ENCODE assay signal across 11 cellular contexts in genomic region chr6:2028457-2029038, GRCh38.
DNase-seq lines count a peak whose midpoint lies in the region; ATAC-seq, FAIRE-seq and TF ChIP-seq lines count a peak whose summit lies in the region.
"Had no signal": no experiment of that assay in that cellular context is flagged by ENCODE, and none has a peak within 500 bp of the region (broad histone marks: within the 10 kb centered on the region; RNA-seq: fewer than 3 reads in every experiment).

No MANE protein-coding gene starts in this region.

- H3K27ac ChIP-seq in GM12878 (ENCODE audit: control insufficient read depth, insufficient read depth): no peak overlapping the region
- no peak overlapping the region for H3K27ac ChIP-seq in thyroid gland
- no peak overlapping the region for H3K27ac ChIP-seq in gastroesophageal sphincter

- H3K4me1 ChIP-seq in GM12878 (ENCODE audit: control insufficient read depth, insufficient read depth, low read length): peaks cover 3% of the 10 kb centered on the region; the same call in 1 of the 2 replicates
- no peaks in the 10 kb centered on the region for H3K4me1 ChIP-seq in thyroid gland
- no peaks in the 10 kb centered on the region for H3K4me1 ChIP-seq in gastroesophageal sphincter

- H3K4me2 ChIP-seq in GM12878 (ENCODE audit: control insufficient read depth, insufficient read depth): peak overlapping the region; percentile 58

- no peaks in the 10 kb centered on the region for H3K79me2 ChIP-seq in GM12878 (ENCODE audit: control insufficient read depth, insufficient read depth, low read length)

- H2AFZ ChIP-seq in GM12878 (ENCODE audit: control insufficient read depth, low read depth, low read length): peak overlapping the region; percentile 31; the same call in 1 of the 2 replicates

- no peak overlapping the region for H3K9ac ChIP-seq in GM12878 (ENCODE audit: control insufficient read depth, insufficient read depth, low read length)

- POLR2A ChIA-PET in GM12878 (lab: Charles Lee): no interaction called here

- no peaks in the 10 kb centered on the region for H4K20me1 ChIP-seq in GM12878 (ENCODE audit: control insufficient read depth, insufficient read depth)

- H3K4me3 ChIP-seq in GM12878: no peak overlapping the region
- no peak overlapping the region for H3K4me3 ChIP-seq in thyroid gland (replicated peaks in 1 of 3)
- H3K4me3 ChIP-seq in gastroesophageal sphincter: no peak overlapping the region
- H3K4me3 ChIP-seq: skin epidermis had no signal

- SMC1A ChIA-PET in GM12878 (lab: Charles Lee; ENCODE audit: uncharacterized antibody, unreplicated experiment): interaction anchor here (0.7 kb wide), 1 partner anchor 200 kb away, joined by 3 read pairs; no protein-coding TSS in a partner anchor

- no peak for TF ChIP-seq RAD21 in GM12878 (IDR thresholded peaks at IDR 0.05; ENCODE audit: insufficient read depth, low read depth, low read length)

- ATAC-seq in GM21423 (IDR thresholded peaks at IDR 0.05; ENCODE audit: unreplicated experiment) (peak; percentile 85), GM12878 (peak; percentile 90), gastroesophageal sphincter (no peak), HG02884 (IDR thresholded peaks at IDR 0.05; ENCODE audit: unreplicated experiment) (no peak), GM21526 (IDR thresholded peaks at IDR 0.05; ENCODE audit: low FRiP score, unreplicated experiment) (no peak)
- ATAC-seq: T-helper 17 cell had no signal

- no peak for FAIRE-seq in GM12878 (lab: Jason Lieb, UNC)
- FAIRE-seq: G401.6 had no signal

- intact Hi-C loops in GM12878 (cut with micrococcal nuclease; ENCODE audit: unreplicated experiment): no loop called here
- intact Hi-C loops in thyroid gland (cut with DNase I): no loop called here

- in situ Hi-C loops in GM12878 (cut with MboI): no loop called here

- CTCF ChIA-PET in GM12878 (lab: Yijun Ruan, JAX): interaction anchor here (0.7 to 1.0 kb wide), 2 partner anchors 10 to 12 kb away, joined by 3 to 4 read pairs; no protein-coding TSS in a partner anchor

- DNase-seq in EH (ENCODE audit: low read depth) (peak; percentile 16), MV-4-11 (lab: John Stamatoyannopoulos, UW) (peak; percentile 74), GM12878 (ENCODE audit: low read depth, low spot score) (peak; percentile 9), thyroid gland (no peak)
- DNase-seq: T-helper 17 cell had no signal

- RAD21 ChIA-PET in GM12878 (lab: Charles Lee; ENCODE audit: unreplicated experiment): no interaction called here

- no peaks in the 10 kb centered on the region for H3K36me3 ChIP-seq in GM12878 (ENCODE audit: control insufficient read depth in 2 of 2, insufficient read depth in 2 of 2, low read length in 1 of 2)
- H3K36me3 ChIP-seq in thyroid gland: no peaks in the 10 kb centered on the region
- H3K36me3 ChIP-seq in gastroesophageal sphincter: no peaks in the 10 kb centered on the region

- H3K9me3 ChIP-seq in GM12878 (replicated peaks; ENCODE audit: control insufficient read depth, insufficient read depth, low read length) (no peaks in the 10 kb centered on the region), thyroid gland (no peaks in the 10 kb centered on the region), gastroesophageal sphincter (no peaks in the 10 kb centered on the region)

- TF ChIP-seq EP300 in GM12878 (IDR thresholded peaks at IDR 0.05; ENCODE audit: borderline replicate concordance in 1 of 2, control insufficient read depth in 1 of 2, low read depth in 2 of 2, low read length in 2 of 2): no peak
- TF ChIP-seq EP300 in gastroesophageal sphincter (IDR thresholded peaks at IDR 0.05): no peak

- 28% methylated on average over 6 of the region's 6 CpGs for WGBS in GM12878 (ENCODE audit: insufficient coverage, insufficient replicate concordance, low lambda C conversion rate, missing lambda C conversion rate)
- WGBS in thyroid gland, 2 donors: 70 to 71% methylated on average over 6 of the region's 6 CpGs
- WGBS in gastroesophageal sphincter (ENCODE audit: low coverage in 1 of 2), 2 donors: 28 to 31% methylated on average over 6 of the region's 6 CpGs

- no peaks in the 10 kb centered on the region for H3K27me3 ChIP-seq in GM12878 (replicated peaks in 1 of 2; ENCODE audit: control insufficient read depth in 2 of 2, insufficient read depth in 2 of 2, low read length in 1 of 2)
- H3K27me3 ChIP-seq in thyroid gland: no peaks in the 10 kb centered on the region
- no peaks in the 10 kb centered on the region for H3K27me3 ChIP-seq in gastroesophageal sphincter

- TF ChIP-seq CTCF in GM12878 (IDR thresholded peaks at IDR 0.05 in 2 of 3, conservative IDR thresholded peaks at IDR 0.05 in 1 of 3; ENCODE audit: control insufficient read depth in 2 of 3, extremely low read depth in 1 of 3, insufficient read depth in 1 of 3, low read depth in 3 of 3, low read length in 3 of 3): no peak
- no peak for TF ChIP-seq CTCF in thyroid gland (IDR thresholded peaks at IDR 0.05)
- no peak for TF ChIP-seq CTCF in gastroesophageal sphincter (IDR thresholded peaks at IDR 0.05)

- TF ChIP-seq POLR2A in GM12878 (IDR thresholded peaks at IDR 0.05; ENCODE audit: low read depth, low read length) (no peak), thyroid gland (IDR thresholded peaks at IDR 0.05) (no peak), gastroesophageal sphincter (IDR thresholded peaks at IDR 0.05) (no peak)

- no TSS peak for BruUV-seq in GM12878 (replicated peaks; lab: Mats Ljungman, UMichigan)

TF ChIP-seq in GM12878, 131 proteins besides CTCF, POLR2A, EP300 and RAD21:
- peak in 1 of 2 experiments; percentile 74; a peak in 2 of 4 replicates for TF ChIP-seq ETV6 (conservative IDR thresholded peaks at IDR 0.05 in 1 of 2, IDR thresholded peaks at IDR 0.05 in 1 of 2; ENCODE audit: borderline replicate concordance in 1 of 2, low read depth in 1 of 2)
- TF ChIP-seq SPI1 (IDR thresholded peaks at IDR 0.05; ENCODE audit: borderline replicate concordance, insufficient read depth, low read depth, low read length): peak; percentile 52; the same call in 1 of the 2 replicates
- no peak for TF ChIP-seq MTA2 (IDR thresholded peaks at IDR 0.05; ENCODE audit: low read depth)

Comparison
In these comparisons a context has a peak if more than half of its experiments do, and no peak if none do; other contexts are left out.
1. DNase-seq: peak in EH (single experiment), MV-4-11 (single experiment) and GM12878 (single experiment); none in thyroid gland (0 of 2).
2. ATAC-seq: peak in GM21423 (single experiment) and GM12878 (single experiment); none in gastroesophageal sphincter (single experiment), HG02884 (single experiment) and GM21526 (single experiment).